ENCODE assay signal across 8 cellular contexts in the genomic region with DNA sequence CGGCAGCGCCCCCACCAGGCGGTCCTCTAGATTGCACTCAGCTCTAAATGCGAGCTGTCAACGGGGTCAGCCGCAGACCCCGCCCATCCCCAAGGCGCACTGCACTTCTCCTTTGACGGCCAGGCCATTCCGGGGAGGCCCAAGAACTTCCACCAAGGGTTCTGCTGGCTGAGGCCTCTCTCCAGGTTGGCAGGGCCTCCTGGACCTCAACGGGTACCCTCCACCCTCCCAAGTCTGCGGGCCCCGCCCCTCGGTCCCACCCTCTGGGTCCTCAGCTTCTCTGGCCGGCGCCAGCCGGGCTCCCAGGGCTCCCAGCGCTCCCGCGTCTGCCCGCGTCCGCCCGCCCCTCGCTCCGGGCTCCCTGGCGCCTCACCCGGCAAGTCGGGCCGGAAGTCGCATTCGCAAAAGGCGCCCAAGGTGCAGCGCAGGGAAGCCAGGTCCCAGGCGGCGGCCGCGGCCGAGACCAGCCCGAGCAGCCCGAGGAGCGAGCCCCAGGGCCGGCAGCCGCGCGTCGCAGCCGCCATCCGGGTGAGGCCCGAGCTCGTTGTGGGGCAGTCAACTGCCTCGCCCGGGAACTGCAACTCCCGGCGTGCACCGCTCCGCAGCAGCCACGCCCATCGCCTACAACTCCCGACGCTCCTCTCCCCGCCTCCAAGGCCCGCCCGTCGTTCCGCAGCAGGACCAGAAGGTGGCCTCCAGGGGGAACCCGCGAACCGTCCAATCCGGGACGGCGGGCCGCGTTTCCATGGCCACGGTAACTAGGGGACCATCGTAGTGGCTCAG. TPM values are rescaled to one million over a fixed set of nuclear protein-coding genes. Genes with fewer than 3 reads are reported as not detected.
DNase-seq lines count a peak whose midpoint lies in the region; ATAC-seq lines count a peak whose summit lies in the region.

A gene (minus strand): TSS at position 548 of the 783 bp plus-strand sequence. CDS start 24 bp downstream, at position 524.

- peaks cover 33 to 57% (median 40%) of the 10 kb centered on the region in 11 experiments for H3K36me3 ChIP-seq in BLaER1 treated with 17β-estradiol and CSF1 and Interleukin-3, amounts not matched to agents 10 nM and 100 nM

- peak within 1 kb of the TSS; percentile 69 to 87 (median 74) for H3K4me3 ChIP-seq in BLaER1 treated with 17β-estradiol and CSF1 and Interleukin-3, amounts not matched to agents 10 nM and 100 nM

- intact Hi-C loops in left colon (cut with DNase I, micrococcal nuclease), result loop anchor here (5.0 to 10.0 kb wide), 5 partner anchors 47 to 230 kb away; no protein-coding TSS in a partner anchor

- H3K27ac ChIP-seq in BLaER1 treated with 17β-estradiol and CSF1 and Interleukin-3, amounts not matched to agents 10 nM and 100 nM, result peak within 1 kb of the TSS; percentile 84 to 93 (median 89)
- H3K27ac ChIP-seq in cingulate gyrus (ENCODE audit: low read depth, low read length), result peak within 1 kb of the TSS; percentile 89

- peaks cover 0 to 43% (median 15%) of the 10 kb centered on the region in 11 experiments; a peak in 12 of 22 replicates for H4K20me1 ChIP-seq in BLaER1 treated with 17β-estradiol and CSF1 and Interleukin-3, amounts not matched to agents 10 nM and 100 nM

- ATAC-seq in HG03460 (IDR thresholded peaks at IDR 0.05; ENCODE audit: unreplicated experiment) (peak; percentile 86), left colon (peak; percentile 95)

- peak within 1 kb of the TSS; percentile 84 to 94 (median 90) for H3K9ac ChIP-seq in BLaER1 treated with 17β-estradiol and CSF1 and Interleukin-3, amounts not matched to agents 10 nM and 100 nM

- DNase-seq in GM19240 (ENCODE audit: insufficient read length, low spot score) (peak; percentile 99), NCI-H524 treated with DMSO at 0.1 percent for 48 hours (lab: John Stamatoyannopoulos, UW) (peak; percentile 72), left colon (peak; percentile 96 to 98)
- DNase-seq in activated CD4-positive, alpha-beta T cell treated with anti-CD3 and anti-CD28 coated beads for 4 hours, result peak; percentile 98
- peak; percentile 97 for DNase-seq in stimulated activated CD4-positive, alpha-beta T cell treated with anti-CD3 and anti-CD28 coated beads, Interleukin-1b, Interleukin-23, amount 100 ng/mL, for 48 hours

- H3K9me3 ChIP-seq in BLaER1 treated with 17β-estradiol and CSF1 and Interleukin-3, amounts not matched to agents 10 nM and 100 nM (replicated peaks in 1 of 11), result no peaks in the 10 kb centered on the region

- H3K27me3 ChIP-seq in BLaER1 treated with 17β-estradiol and CSF1 and Interleukin-3, amounts not matched to agents 10 nM and 100 nM, result no peaks in the 10 kb centered on the region

- peaks cover 18 to 53% (median 46%) of the 10 kb centered on the region in 10 experiments for H3K4me1 ChIP-seq in BLaER1 treated with 17β-estradiol and CSF1 and Interleukin-3, amounts not matched to agents 10 nM and 100 nM

- peak within 1 kb of the TSS; percentile 72 to 98 (median 90) for H3K4me2 ChIP-seq in BLaER1 treated with 17β-estradiol and CSF1 and Interleukin-3, amounts not matched to agents 10 nM and 100 nM

RNA-seq across cellular contexts. Expression of the gene that starts here (rescaled TPM):
- 10 to 100 TPM; 32.0 to 32.7 TPM for total RNA-seq in left colon

Comparison
In these comparisons a context has a peak if more than half of its experiments do, and no peak if none do; other contexts are left out.
1. Peak in every context shown above with its lines: DNase-seq, ATAC-seq, H3K4me3 ChIP-seq and H3K27ac ChIP-seq.